ENCODE assay signal across 1 cellular context in the genomic region with DNA sequence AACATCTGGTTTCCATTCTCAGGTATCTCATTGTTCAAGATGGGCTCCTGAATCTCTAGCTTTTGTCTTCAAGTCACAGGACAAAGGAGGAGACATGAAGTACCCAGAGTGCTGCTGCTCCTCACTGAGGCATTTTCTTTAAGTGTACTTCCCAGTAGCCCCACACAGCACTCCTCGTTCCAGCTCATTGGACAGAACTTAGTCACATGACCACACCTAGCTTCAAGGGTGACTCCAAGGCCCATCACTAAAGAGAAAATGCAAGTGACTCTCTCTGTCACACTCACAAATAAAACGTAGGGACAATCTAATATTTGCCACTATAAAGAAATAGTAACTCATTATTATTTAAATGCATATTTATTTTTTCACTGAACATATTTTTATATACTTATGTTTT.
TF ChIP-seq lines count a peak whose summit lies in the region.

No MANE protein-coding gene starts in this region.

TF ChIP-seq in H1, 55 proteins besides CTCF, POLR2A, EP300 and RAD21:
- no peak for TF ChIP-seq CTBP2 (IDR thresholded peaks at IDR 0.05; ENCODE audit: borderline replicate concordance, insufficient read depth, insufficient read length, low read length)
